1 cellular context compared by ENCODE assay signal in the genomic region with DNA sequence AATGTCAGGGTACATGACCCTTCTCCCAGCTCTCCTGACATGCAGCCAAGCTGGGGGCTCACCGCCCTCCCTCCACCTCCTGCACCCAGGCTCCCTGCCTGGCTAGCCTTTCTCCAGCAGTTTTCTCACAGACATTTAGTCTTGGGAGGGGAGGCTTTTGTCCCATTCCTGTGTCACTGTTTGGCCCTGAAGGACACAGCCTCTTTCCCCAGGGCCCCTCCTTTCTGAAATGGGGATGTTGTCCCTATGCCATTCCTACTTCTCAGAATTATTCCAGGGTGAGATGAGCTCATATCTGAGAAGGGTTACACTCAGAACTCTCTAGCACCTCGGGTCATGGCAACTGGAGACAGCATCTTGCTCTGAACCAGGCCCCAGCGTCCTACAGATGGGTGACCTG.
TF ChIP-seq lines count a peak whose summit lies in the region.

No MANE protein-coding gene starts in this region.

TF ChIP-seq in GM23338, 12 proteins besides CTCF, POLR2A, EP300 and RAD21 (continued from another document):
- TF ChIP-seq, protein P1, sequence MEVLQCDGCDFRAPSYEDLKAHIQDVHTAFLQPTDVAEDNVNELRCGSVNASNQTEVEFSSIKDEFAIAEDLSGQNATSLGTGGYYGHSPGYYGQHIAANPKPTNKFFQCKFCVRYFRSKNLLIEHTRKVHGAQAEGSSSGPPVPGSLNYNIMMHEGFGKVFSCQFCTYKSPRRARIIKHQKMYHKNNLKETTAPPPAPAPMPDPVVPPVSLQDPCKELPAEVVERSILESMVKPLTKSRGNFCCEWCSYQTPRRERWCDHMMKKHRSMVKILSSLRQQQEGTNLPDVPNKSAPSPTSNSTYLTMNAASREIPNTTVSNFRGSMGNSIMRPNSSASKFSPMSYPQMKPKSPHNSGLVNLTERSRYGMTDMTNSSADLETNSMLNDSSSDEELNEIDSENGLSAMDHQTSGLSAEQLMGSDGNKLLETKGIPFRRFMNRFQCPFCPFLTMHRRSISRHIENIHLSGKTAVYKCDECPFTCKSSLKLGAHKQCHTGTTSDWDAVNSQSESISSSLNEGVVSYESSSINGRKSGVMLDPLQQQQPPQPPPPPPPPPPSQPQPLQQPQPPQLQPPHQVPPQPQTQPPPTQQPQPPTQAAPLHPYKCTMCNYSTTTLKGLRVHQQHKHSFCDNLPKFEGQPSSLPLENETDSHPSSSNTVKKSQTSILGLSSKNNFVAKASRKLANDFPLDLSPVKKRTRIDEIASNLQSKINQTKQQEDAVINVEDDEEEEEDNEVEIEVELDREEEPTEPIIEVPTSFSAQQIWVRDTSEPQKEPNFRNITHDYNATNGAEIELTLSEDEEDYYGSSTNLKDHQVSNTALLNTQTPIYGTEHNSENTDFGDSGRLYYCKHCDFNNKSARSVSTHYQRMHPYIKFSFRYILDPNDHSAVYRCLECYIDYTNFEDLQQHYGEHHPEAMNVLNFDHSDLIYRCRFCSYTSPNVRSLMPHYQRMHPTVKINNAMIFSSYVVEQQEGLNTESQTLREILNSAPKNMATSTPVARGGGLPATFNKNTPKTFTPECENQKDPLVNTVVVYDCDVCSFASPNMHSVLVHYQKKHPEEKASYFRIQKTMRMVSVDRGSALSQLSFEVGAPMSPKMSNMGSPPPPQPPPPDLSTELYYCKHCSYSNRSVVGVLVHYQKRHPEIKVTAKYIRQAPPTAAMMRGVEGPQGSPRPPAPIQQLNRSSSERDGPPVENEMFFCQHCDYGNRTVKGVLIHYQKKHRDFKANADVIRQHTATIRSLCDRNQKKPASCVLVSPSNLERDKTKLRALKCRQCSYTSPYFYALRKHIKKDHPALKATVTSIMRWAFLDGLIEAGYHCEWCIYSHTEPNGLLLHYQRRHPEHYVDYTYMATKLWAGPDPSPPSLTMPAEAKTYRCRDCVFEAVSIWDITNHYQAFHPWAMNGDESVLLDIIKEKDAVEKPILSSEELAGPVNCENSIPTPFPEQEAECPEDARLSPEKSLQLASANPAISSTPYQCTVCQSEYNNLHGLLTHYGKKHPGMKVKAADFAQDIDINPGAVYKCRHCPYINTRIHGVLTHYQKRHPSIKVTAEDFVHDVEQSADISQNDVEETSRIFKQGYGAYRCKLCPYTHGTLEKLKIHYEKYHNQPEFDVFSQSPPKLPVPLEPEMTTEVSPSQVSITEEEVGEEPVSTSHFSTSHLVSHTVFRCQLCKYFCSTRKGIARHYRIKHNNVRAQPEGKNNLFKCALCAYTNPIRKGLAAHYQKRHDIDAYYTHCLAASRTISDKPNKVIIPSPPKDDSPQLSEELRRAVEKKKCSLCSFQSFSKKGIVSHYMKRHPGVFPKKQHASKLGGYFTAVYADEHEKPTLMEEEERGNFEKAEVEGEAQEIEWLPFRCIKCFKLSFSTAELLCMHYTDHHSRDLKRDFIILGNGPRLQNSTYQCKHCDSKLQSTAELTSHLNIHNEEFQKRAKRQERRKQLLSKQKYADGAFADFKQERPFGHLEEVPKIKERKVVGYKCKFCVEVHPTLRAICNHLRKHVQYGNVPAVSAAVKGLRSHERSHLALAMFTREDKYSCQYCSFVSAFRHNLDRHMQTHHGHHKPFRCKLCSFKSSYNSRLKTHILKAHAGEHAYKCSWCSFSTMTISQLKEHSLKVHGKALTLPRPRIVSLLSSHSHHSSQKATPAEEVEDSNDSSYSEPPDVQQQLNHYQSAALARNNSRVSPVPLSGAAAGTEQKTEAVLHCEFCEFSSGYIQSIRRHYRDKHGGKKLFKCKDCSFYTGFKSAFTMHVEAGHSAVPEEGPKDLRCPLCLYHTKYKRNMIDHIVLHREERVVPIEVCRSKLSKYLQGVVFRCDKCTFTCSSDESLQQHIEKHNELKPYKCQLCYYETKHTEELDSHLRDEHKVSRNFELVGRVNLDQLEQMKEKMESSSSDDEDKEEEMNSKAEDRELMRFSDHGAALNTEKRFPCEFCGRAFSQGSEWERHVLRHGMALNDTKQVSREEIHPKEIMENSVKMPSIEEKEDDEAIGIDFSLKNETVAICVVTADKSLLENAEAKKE (CRISPR knock-in tag; IDR thresholded peaks at IDR 0.05) = no peak
- TF ChIP-seq STAT1 (IDR thresholded peaks at IDR 0.05; ENCODE audit: unreplicated experiment) (no peak), ZNF114 (CRISPR knock-in tag; IDR thresholded peaks at IDR 0.05) (no peak), ZNF331 (CRISPR knock-in tag; IDR thresholded peaks at IDR 0.05; ENCODE audit: low read depth) (no peak)
